In the genomic region with DNA sequence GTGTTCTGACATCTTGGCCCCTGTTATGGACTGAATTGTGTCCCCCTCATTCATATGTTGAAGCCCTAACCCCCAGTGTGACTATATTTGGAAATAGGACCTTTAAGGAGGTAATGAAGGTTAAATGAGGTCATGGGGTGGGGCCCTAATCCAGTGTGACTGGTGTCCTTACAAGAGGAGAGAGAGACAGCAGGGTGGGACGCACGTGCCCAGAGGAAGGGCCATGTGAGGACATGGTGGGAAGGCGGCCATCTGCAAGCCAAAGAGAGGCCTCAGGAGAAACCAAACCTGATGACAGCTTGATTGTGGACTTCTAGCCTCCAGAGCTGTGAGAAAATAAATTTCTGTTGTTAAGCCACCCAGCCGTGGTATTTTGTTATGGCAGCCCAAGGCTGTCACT, we compare ENCODE assay signal across 30 cellular contexts. TPM values are rescaled to one million over a fixed set of nuclear protein-coding genes. Genes with fewer than 3 reads are reported as not detected.
"Had no signal": no experiment of that assay in that cellular context is flagged by ENCODE, and none has a peak within 500 bp of the region (broad histone marks: within the 10 kb centered on the region; RNA-seq: fewer than 3 reads in every experiment).

No MANE protein-coding gene starts in this region.

- ATAC-seq: activated T-cell treated with anti-CD3 and anti-CD28 coated beads, Interleukin-2, amount 50 U/mL, for 72 hours; Panc1; Right ventricle myocardium inferior had no signal

- DNase-seq: activated CD4-positive, alpha-beta memory T cell treated with anti-CD3 and anti-CD28 coated beads for 36 hours; activated CD4-positive, alpha-beta T cell treated with anti-CD3 and anti-CD28 coated beads, Interleukin-2, amount 10 ng/mL, durations not matched to agents 7 days and 5 days; activated CD4-positive, CD25-positive, alpha-beta regulatory T cell; activated CD8-positive, alpha-beta memory T cell treated with anti-CD3 and anti-CD28 coated beads for 24 hours; activated gamma-delta T cell treated with Interleukin-2 at 50 U/mL for 16 hours; activated naive CD4-positive, alpha-beta T cell treated with anti-CD3 and anti-CD28 coated beads, Interleukin-2, amount 10 ng/mL, durations not matched to agents 7 days and 5 days; activated naive CD8-positive, alpha-beta T cell treated with anti-CD3 and anti-CD28 coated beads for 36 hours; activated T-cell treated with anti-CD3 and anti-CD28 coated beads, Interleukin-2, amount 50 U/mL, for 72 hours; brain microvascular endothelial cell; IMR-90; KG1; MV-4-11; NCI-H1092 treated with DMSO at 0.1 percent for 48 hours; NCI-H1436 treated with DMSO at 0.1 percent for 48 hours; NCI-H187; NCI-H2081 treated with DMSO at 0.1 percent for 48 hours; NCI-H446; NCI-H524; RPMI8226; T-helper 1 cell had no signal

- H3K9me3 Mint-ChIP-seq: activated CD4-positive, alpha-beta memory T cell treated with anti-CD3 and anti-CD28 coated beads for 36 hours; activated CD4-positive, alpha-beta T cell treated with anti-CD3 and anti-CD28 coated beads, Interleukin-2, amount 10 ng/mL, durations not matched to agents 7 days and 5 days; activated naive CD4-positive, alpha-beta T cell treated with anti-CD3 and anti-CD28 coated beads, Interleukin-2, amount 10 ng/mL, durations not matched to agents 7 days and 5 days; activated naive CD8-positive, alpha-beta T cell treated with anti-CD3 and anti-CD28 coated beads for 36 hours; activated T-cell treated with anti-CD3 and anti-CD28 coated beads, Interleukin-2, amount 50 U/mL, for 72 hours; activated T-helper 2 cell treated with anti-CD3 and anti-CD28 coated beads, Interferon-gamma antibody, Interleukin-2, Interleukin-4, amounts not matched to agents 10 μg/mL and 5 μg/mL and 100 μg/mL, durations not matched to agents 14 hours and 24 hours and 36 hours had no signal

- H3K27ac Mint-ChIP-seq: activated CD4-positive, alpha-beta memory T cell treated with anti-CD3 and anti-CD28 coated beads for 36 hours; activated CD4-positive, alpha-beta T cell treated with anti-CD3 and anti-CD28 coated beads, Interleukin-2, amount 10 ng/mL, durations not matched to agents 7 days and 5 days; activated naive CD4-positive, alpha-beta T cell treated with anti-CD3 and anti-CD28 coated beads, Interleukin-2, amount 10 ng/mL, durations not matched to agents 7 days and 5 days; activated naive CD8-positive, alpha-beta T cell treated with anti-CD3 and anti-CD28 coated beads for 36 hours; activated T-cell treated with anti-CD3 and anti-CD28 coated beads, Interleukin-2, amount 50 U/mL, for 72 hours; activated T-helper 2 cell treated with anti-CD3 and anti-CD28 coated beads, Interferon-gamma antibody, Interleukin-2, Interleukin-4, amounts not matched to agents 10 μg/mL and 5 μg/mL and 100 μg/mL, durations not matched to agents 14 hours and 24 hours and 36 hours had no signal

- H3K36me3 Mint-ChIP-seq: activated CD4-positive, alpha-beta memory T cell treated with anti-CD3 and anti-CD28 coated beads for 36 hours; activated naive CD4-positive, alpha-beta T cell treated with anti-CD3 and anti-CD28 coated beads, Interleukin-2, amount 10 ng/mL, durations not matched to agents 7 days and 5 days; activated naive CD8-positive, alpha-beta T cell treated with anti-CD3 and anti-CD28 coated beads for 36 hours had no signal

- H3K36me3 ChIP-seq: brain microvascular endothelial cell, cardiac muscle cell had no signal

- H3K4me1 Mint-ChIP-seq: activated CD4-positive, alpha-beta T cell treated with anti-CD3 and anti-CD28 coated beads, Interleukin-2, amount 10 ng/mL, durations not matched to agents 7 days and 5 days had no signal

- H3K4me3 Mint-ChIP-seq: activated CD4-positive, alpha-beta memory T cell treated with anti-CD3 and anti-CD28 coated beads for 36 hours; activated CD4-positive, alpha-beta T cell treated with anti-CD3 and anti-CD28 coated beads, Interleukin-2, amount 10 ng/mL, durations not matched to agents 7 days and 5 days; activated naive CD4-positive, alpha-beta T cell treated with anti-CD3 and anti-CD28 coated beads, Interleukin-2, amount 10 ng/mL, durations not matched to agents 7 days and 5 days; activated naive CD8-positive, alpha-beta T cell treated with anti-CD3 and anti-CD28 coated beads for 36 hours; activated T-cell treated with anti-CD3 and anti-CD28 coated beads, Interleukin-2, amount 50 U/mL, for 72 hours had no signal

- H3K4me3 ChIP-seq: cardiac muscle cell, SK-N-MC had no signal

- H3K27me3 ChIP-seq: brain microvascular endothelial cell, cardiac muscle cell had no signal

- H3K27ac ChIP-seq: brain microvascular endothelial cell, cardiac muscle cell, SK-N-MC, VCaP had no signal

RNA-seq across cellular contexts. Expression of gene SLC22A6, which starts 23.8 kb away (rescaled TPM):
- total RNA-seq: activated CD4-positive, alpha-beta memory T cell treated with anti-CD3 and anti-CD28 coated beads for 36 hours; activated CD4-positive, alpha-beta T cell treated with anti-CD3 and anti-CD28 coated beads, Interleukin-2, amount 10 ng/mL, durations not matched to agents 7 days and 5 days; activated naive CD8-positive, alpha-beta T cell treated with anti-CD3 and anti-CD28 coated beads for 36 hours; activated T-cell treated with anti-CD3 and anti-CD28 coated beads, Interleukin-2, amount 50 U/mL, for 72 hours; activated T-helper 2 cell treated with anti-CD3 and anti-CD28 coated beads, Interferon-gamma antibody, Interleukin-2, Interleukin-4, amounts not matched to agents 10 μg/mL and 5 μg/mL and 100 μg/mL, durations not matched to agents 14 hours and 24 hours and 36 hours; cardiac muscle cell; IMR-90; MCF 10A; OCI-LY7; Right ventricle myocardium inferior; T-helper 2 cell treated with Interferon-gamma antibody and Interleukin-4, amounts not matched to agents 100 ng/mL and 5 ng/mL, for 36 hours had no signal
- polyA plus RNA-seq: adipose tissue, cardiac muscle cell, IMR-90 had no signal

RNA-seq across cellular contexts. Expression of gene CHRM1, which starts 39.9 kb away (rescaled TPM):
- total RNA-seq: activated CD4-positive, alpha-beta memory T cell treated with anti-CD3 and anti-CD28 coated beads for 36 hours; activated CD4-positive, alpha-beta T cell treated with anti-CD3 and anti-CD28 coated beads, Interleukin-2, amount 10 ng/mL, durations not matched to agents 7 days and 5 days; activated naive CD8-positive, alpha-beta T cell treated with anti-CD3 and anti-CD28 coated beads for 36 hours; activated T-cell treated with anti-CD3 and anti-CD28 coated beads, Interleukin-2, amount 50 U/mL, for 72 hours; activated T-helper 2 cell treated with anti-CD3 and anti-CD28 coated beads, Interferon-gamma antibody, Interleukin-2, Interleukin-4, amounts not matched to agents 10 μg/mL and 5 μg/mL and 100 μg/mL, durations not matched to agents 14 hours and 24 hours and 36 hours; IMR-90; MCF 10A; OCI-LY7; Right ventricle myocardium inferior; T-helper 2 cell treated with Interferon-gamma antibody and Interleukin-4, amounts not matched to agents 100 ng/mL and 5 ng/mL, for 36 hours had no signal
- polyA plus RNA-seq: IMR-90 had no signal

RNA-seq across cellular contexts. Expression of gene SLC22A8, which starts 54.6 kb away (rescaled TPM):
- total RNA-seq: activated CD4-positive, alpha-beta memory T cell treated with anti-CD3 and anti-CD28 coated beads for 36 hours; activated CD4-positive, alpha-beta T cell treated with anti-CD3 and anti-CD28 coated beads, Interleukin-2, amount 10 ng/mL, durations not matched to agents 7 days and 5 days; activated naive CD8-positive, alpha-beta T cell treated with anti-CD3 and anti-CD28 coated beads for 36 hours; activated T-cell treated with anti-CD3 and anti-CD28 coated beads, Interleukin-2, amount 50 U/mL, for 72 hours; activated T-helper 2 cell treated with anti-CD3 and anti-CD28 coated beads, Interferon-gamma antibody, Interleukin-2, Interleukin-4, amounts not matched to agents 10 μg/mL and 5 μg/mL and 100 μg/mL, durations not matched to agents 14 hours and 24 hours and 36 hours; cardiac muscle cell; IMR-90; MCF 10A; OCI-LY7; Right ventricle myocardium inferior; T-helper 2 cell treated with Interferon-gamma antibody and Interleukin-4, amounts not matched to agents 100 ng/mL and 5 ng/mL, for 36 hours had no signal
- polyA plus RNA-seq: adipose tissue, IMR-90 had no signal
